ENCODE assay signal across 8 cellular contexts in the genomic region with DNA sequence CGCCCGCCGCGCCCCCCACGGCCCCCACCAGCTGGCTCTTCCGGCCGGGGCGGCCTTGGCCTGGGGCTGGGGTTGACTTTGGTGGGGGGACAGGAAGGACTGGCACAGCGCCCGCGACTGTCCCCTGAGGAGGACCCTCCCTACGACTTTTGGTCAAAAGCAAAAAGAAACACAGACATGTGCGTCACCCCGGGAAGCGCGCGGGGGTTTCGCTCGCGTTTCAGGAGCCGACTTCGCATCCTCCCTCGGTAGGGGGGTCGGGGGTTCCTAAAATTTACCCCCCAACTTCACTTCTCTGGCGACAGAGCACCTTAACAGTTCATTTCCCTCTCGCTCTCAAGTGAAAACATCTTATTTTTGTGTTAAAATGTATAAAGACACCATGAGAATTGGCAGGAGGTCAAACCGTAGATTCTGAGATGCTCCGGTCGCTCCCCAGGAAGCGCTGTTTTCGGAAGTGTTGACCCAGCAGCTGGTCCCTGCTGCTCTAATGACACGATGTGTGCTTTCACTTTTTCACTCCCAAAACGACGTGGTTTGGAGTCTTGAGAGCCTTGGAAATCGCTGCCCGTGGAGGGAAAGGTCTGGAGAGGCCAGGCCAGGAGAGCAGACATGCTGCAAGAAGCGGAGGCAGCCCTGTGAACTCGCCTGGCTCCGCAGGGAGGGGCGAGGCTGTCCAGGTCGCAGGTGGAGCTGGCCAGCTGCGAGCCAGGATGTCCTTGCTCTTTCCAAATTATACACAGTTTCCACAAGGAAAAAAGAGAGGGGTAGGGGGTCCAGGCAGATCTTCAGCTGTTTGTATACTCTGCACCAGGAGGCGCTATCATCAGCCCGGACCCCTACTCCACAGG.
A peak's percentile ranks its signal among the peaks of the same experiment; 100 is the strongest.
DNase-seq lines count a peak whose midpoint lies in the region; ATAC-seq and TF ChIP-seq lines count a peak whose summit lies in the region.

No MANE protein-coding gene starts in this region.

- H3K27me3 Mint-ChIP-seq in WTC11 (ENCODE audit: low read depth) = peaks cover 40% of the 10 kb centered on the region
- no peaks in the 10 kb centered on the region for H3K27me3 Mint-ChIP-seq in stimulated activated memory B cell treated with anti-CD40 and anti-IgM and Interleukin-4, amounts not matched to agents 10 μg/mL and 1 μg/mL and 100 μg/mL, for 72 hours

- peaks cover 2% of the 10 kb centered on the region; the same call in 1 of the 2 replicates for H3K36me3 Mint-ChIP-seq in WTC11
- H3K36me3 Mint-ChIP-seq in stimulated activated memory B cell treated with anti-CD40 and anti-IgM and Interleukin-4, amounts not matched to agents 10 μg/mL and 1 μg/mL and 100 μg/mL, for 72 hours = no peaks in the 10 kb centered on the region

- no peaks in the 10 kb centered on the region for H3F3A ChIP-seq in DOHH2 (ENCODE audit: control insufficient read depth, insufficient read depth)

- WGBS in lower leg skin, 2 donors = 3 to 4% methylated on average over 43 to 44 of the region's 44 CpGs

- H3K27ac Mint-ChIP-seq in WTC11 = no peak overlapping the region
- peak overlapping the region; percentile 89 for H3K27ac Mint-ChIP-seq in stimulated activated memory B cell treated with anti-CD40 and anti-IgM and Interleukin-4, amounts not matched to agents 10 μg/mL and 1 μg/mL and 100 μg/mL, for 72 hours

- H3K4me3 Mint-ChIP-seq in WTC11 = peak overlapping the region; percentile 77
- peak overlapping the region; percentile 95 for H3K4me3 Mint-ChIP-seq in stimulated activated memory B cell treated with anti-CD40 and anti-IgM and Interleukin-4, amounts not matched to agents 10 μg/mL and 1 μg/mL and 100 μg/mL, for 72 hours

- no peaks in the 10 kb centered on the region for H3K36me3 ChIP-seq in DOHH2 (ENCODE audit: control insufficient read depth, low read length)
- H3K36me3 ChIP-seq in duodenal mucosa (ENCODE audit: control insufficient read depth in 1 of 2, insufficient read depth in 2 of 2, low read length in 2 of 2) = no peaks in the 10 kb centered on the region

- H3K27me3 ChIP-seq in DOHH2 (ENCODE audit: control insufficient read depth, low read length) (peaks cover 27% of the 10 kb centered on the region), duodenal mucosa (ENCODE audit: control insufficient read depth in 1 of 2, insufficient read depth in 2 of 2, low read length in 2 of 2) (peaks cover 0 to 5% of the 10 kb centered on the region in 2 donors)

- TF ChIP-seq POLR2A in lower leg skin (IDR thresholded peaks at IDR 0.05) = no peak

- no peaks in the 10 kb centered on the region for H3K79me2 ChIP-seq in DOHH2 (ENCODE audit: control insufficient read depth, low read length)

- TF ChIP-seq CTCF in DOHH2 (IDR thresholded peaks at IDR 0.05; ENCODE audit: low read depth, low read length, poor library complexity, severe bottlenecking) (peak; percentile 79), WTC11 (IDR thresholded peaks at IDR 0.05) (peak; percentile 24; the same call in 1 of the 2 replicates), lower leg skin (IDR thresholded peaks at IDR 0.05) (no peak)

- H3K27ac ChIP-seq in DOHH2 (ENCODE audit: low read depth, low read length) = no peak overlapping the region
- peak overlapping the region; percentile 82 for H3K27ac ChIP-seq in duodenal mucosa (ENCODE audit: low read depth, low read length)

- DNase-seq in WTC11 (ENCODE audit: low spot score) = peak; percentile 45
- peak; percentile 28 to 90 for DNase-seq in lower leg skin (ENCODE audit: low spot score in 2 of 2)
- DNase-seq in kidney glomerular epithelial cell (lab: John Stamatoyannopoulos, UW) = no peak
- DNase-seq in COLO829 (ENCODE audit: low spot score) = no peak

- no peaks in the 10 kb centered on the region for H3K9me2 ChIP-seq in DOHH2 (replicated peaks; ENCODE audit: control insufficient read depth, low read length)

- no peaks in the 10 kb centered on the region for H4K20me1 ChIP-seq in DOHH2 (ENCODE audit: control insufficient read depth, insufficient read depth, low read depth, low read length)

- intact Hi-C loops in lower leg skin (cut with DNase I; ENCODE audit: low total_unique reads) = no loop called here

- no peaks in the 10 kb centered on the region for H3K9me3 ChIP-seq in DOHH2 (ENCODE audit: control insufficient read depth, insufficient read depth, low read length)
- no peaks in the 10 kb centered on the region for H3K9me3 ChIP-seq in duodenal mucosa (ENCODE audit: control insufficient read depth in 1 of 2, low read length in 2 of 2)

- peak; percentile 41 for ATAC-seq in HG03354 (IDR thresholded peaks at IDR 0.05; ENCODE audit: poor library complexity, severe bottlenecking, unreplicated experiment)
- ATAC-seq in WTC11 = peak; percentile 70
- peak; percentile 54 for ATAC-seq in stimulated activated memory B cell treated with anti-CD40 and anti-IgM and Interleukin-4, amounts not matched to agents 10 μg/mL and 1 μg/mL and 100 μg/mL, for 72 hours

- peak overlapping the region; percentile 62 to 65 for H3K9ac ChIP-seq in duodenal mucosa (ENCODE audit: low read depth in 1 of 2, low read length in 2 of 2)

- H3K4me1 ChIP-seq in DOHH2 (ENCODE audit: control insufficient read depth, low read length) (peaks cover 38% of the 10 kb centered on the region), duodenal mucosa (ENCODE audit: control insufficient read depth in 1 of 2, insufficient read depth in 2 of 2, low read length in 2 of 2) (peaks cover 13 to 18% of the 10 kb centered on the region in 2 donors)

- CTCF ChIA-PET in WTC11 (lab: Charles Lee) = interaction anchor here (0.6 to 1.9 kb wide), 14 partner anchors 146 to 615 kb away, joined by 3 to 10 read pairs (median 4); no protein-coding TSS in a partner anchor

- H3K4me1 Mint-ChIP-seq in WTC11 = peaks cover 19% of the 10 kb centered on the region
- H3K4me1 Mint-ChIP-seq in stimulated activated memory B cell treated with anti-CD40 and anti-IgM and Interleukin-4, amounts not matched to agents 10 μg/mL and 1 μg/mL and 100 μg/mL, for 72 hours = peaks cover 50% of the 10 kb centered on the region

- H3K9me3 Mint-ChIP-seq in WTC11 = peaks cover 10% of the 10 kb centered on the region
- peaks cover under 1% of the 10 kb centered on the region for H3K9me3 Mint-ChIP-seq in stimulated activated memory B cell treated with anti-CD40 and anti-IgM and Interleukin-4, amounts not matched to agents 10 μg/mL and 1 μg/mL and 100 μg/mL, for 72 hours

- H3K4me3 ChIP-seq in DOHH2 (ENCODE audit: low read length) (peak overlapping the region; percentile 83), duodenal mucosa (ENCODE audit: low read depth in 1 of 2, low read length in 2 of 2) (peak overlapping the region; percentile 81), lower leg skin (ENCODE audit: low read depth, poor library complexity, severe bottlenecking) (peak overlapping the region; percentile 54)

- POLR2A ChIA-PET in WTC11 (lab: Charles Lee) = no interaction called here

- H3K4me2 ChIP-seq in DOHH2 (ENCODE audit: low read length) = peak overlapping the region; percentile 97

TF ChIP-seq in WTC11, 78 proteins besides CTCF, POLR2A, EP300 and RAD21:
- TF ChIP-seq, protein P1, sequence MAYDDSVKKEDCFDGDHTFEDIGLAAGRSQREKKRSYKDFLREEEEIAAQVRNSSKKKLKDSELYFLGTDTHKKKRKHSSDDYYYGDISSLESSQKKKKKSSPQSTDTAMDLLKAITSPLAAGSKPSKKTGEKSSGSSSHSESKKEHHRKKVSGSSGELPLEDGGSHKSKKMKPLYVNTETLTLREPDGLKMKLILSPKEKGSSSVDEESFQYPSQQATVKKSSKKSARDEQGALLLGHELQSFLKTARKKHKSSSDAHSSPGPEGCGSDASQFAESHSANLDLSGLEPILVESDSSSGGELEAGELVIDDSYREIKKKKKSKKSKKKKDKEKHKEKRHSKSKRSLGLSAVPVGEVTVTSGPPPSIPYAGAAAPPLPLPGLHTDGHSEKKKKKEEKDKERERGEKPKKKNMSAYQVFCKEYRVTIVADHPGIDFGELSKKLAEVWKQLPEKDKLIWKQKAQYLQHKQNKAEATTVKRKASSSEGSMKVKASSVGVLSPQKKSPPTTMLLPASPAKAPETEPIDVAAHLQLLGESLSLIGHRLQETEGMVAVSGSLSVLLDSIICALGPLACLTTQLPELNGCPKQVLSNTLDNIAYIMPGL (CRISPR knock-in tag; IDR thresholded peaks at IDR 0.05) = 0 out of 2 replicates have a peak, but pooled peaks have one; percentile 15
- TF ChIP-seq, protein P2, sequence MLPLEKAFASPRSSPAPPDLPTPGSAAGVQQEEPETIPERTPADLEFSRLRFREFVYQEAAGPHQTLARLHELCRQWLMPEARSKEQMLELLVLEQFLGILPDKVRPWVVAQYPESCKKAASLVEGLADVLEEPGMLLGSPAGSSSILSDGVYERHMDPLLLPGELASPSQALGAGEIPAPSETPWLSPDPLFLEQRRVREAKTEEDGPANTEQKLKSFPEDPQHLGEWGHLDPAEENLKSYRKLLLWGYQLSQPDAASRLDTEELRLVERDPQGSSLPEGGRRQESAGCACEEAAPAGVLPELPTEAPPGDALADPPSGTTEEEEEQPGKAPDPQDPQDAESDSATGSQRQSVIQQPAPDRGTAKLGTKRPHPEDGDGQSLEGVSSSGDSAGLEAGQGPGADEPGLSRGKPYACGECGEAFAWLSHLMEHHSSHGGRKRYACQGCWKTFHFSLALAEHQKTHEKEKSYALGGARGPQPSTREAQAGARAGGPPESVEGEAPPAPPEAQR (CRISPR knock-in tag; IDR thresholded peaks at IDR 0.05) = no peak
- TF ChIP-seq ZNF263 (CRISPR knock-in tag; IDR thresholded peaks at IDR 0.05; ENCODE audit: low read depth) = no peak

Comparison
In these comparisons a context has a peak if more than half of its experiments do, and no peak if none do; other contexts are left out.
1. CTCF ChIP-seq: peak in DOHH2 (single experiment) and WTC11 (single experiment); none in lower leg skin (0 of 3).
2. DNase-seq: peak in WTC11 (single experiment) and lower leg skin (2 of 2); none in kidney glomerular epithelial cell (single experiment) and COLO829 (single experiment).
3. Peak in every context shown above with its lines, with median percentiles within 50 percentile points of each other: H3K4me3 ChIP-seq and ATAC-seq.